ENCODE assay signal across 8 cellular contexts in genomic region chr16:67150833-67151396, GRCh38. TPM values are rescaled to one million over a fixed set of nuclear protein-coding genes. Genes with fewer than 3 reads are reported as not detected.
A peak's percentile ranks its signal among the peaks of the same experiment; 100 is the strongest.
DNase-seq lines count a peak whose midpoint lies in the region; ATAC-seq and TF ChIP-seq lines count a peak whose summit lies in the region.

A gene with protein sequence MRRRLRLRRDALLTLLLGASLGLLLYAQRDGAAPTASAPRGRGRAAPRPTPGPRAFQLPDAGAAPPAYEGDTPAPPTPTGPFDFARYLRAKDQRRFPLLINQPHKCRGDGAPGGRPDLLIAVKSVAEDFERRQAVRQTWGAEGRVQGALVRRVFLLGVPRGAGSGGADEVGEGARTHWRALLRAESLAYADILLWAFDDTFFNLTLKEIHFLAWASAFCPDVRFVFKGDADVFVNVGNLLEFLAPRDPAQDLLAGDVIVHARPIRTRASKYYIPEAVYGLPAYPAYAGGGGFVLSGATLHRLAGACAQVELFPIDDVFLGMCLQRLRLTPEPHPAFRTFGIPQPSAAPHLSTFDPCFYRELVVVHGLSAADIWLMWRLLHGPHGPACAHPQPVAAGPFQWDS (minus strand): TSS chr16:67150998. CDS start chr16:67150485, 513 bp downstream.

- H3K9me3 Mint-ChIP-seq in activated T-cell treated with anti-CD3 and anti-CD28 coated beads, Interleukin-2, amount 50 U/mL, for 24 hours, result no peaks in the 10 kb centered on the region
- no peaks in the 10 kb centered on the region for H3K9me3 Mint-ChIP-seq in natural killer cell

- H3K4me1 Mint-ChIP-seq in activated T-cell treated with anti-CD3 and anti-CD28 coated beads, Interleukin-2, amount 50 U/mL, for 24 hours (ENCODE audit: low read depth), result peaks cover 19% of the 10 kb centered on the region
- H3K4me1 Mint-ChIP-seq in natural killer cell, result peaks cover 0 to 21% of the 10 kb centered on the region in 2 donors

- peaks cover 37% of the 10 kb centered on the region for H3K36me3 Mint-ChIP-seq in activated T-cell treated with anti-CD3 and anti-CD28 coated beads, Interleukin-2, amount 50 U/mL, for 24 hours (ENCODE audit: low read depth)
- no peaks in the 10 kb centered on the region for H3K36me3 Mint-ChIP-seq in natural killer cell

- ATAC-seq in GM19397 (IDR thresholded peaks at IDR 0.05; ENCODE audit: unreplicated experiment) (peak; percentile 40), natural killer cell (no peak)

- peak; percentile 67 for DNase-seq in DMS114 treated with DMSO at 0.1 percent for 48 hours (lab: John Stamatoyannopoulos, UW; ENCODE audit: unreplicated experiment)
- DNase-seq in M059J (ENCODE audit: low read depth), result peak; percentile 81
- DNase-seq in activated T-cell treated with anti-CD3 and anti-CD28 coated beads, Interleukin-2, amount 50 U/mL, for 24 hours, result peak; percentile 69
- DNase-seq in fibroblast of villous mesenchyme (ENCODE audit: low read depth), result peak; percentile 82
- no peak for DNase-seq in natural killer cell
- no peak for DNase-seq in activated CD4-positive, CD25-positive, alpha-beta regulatory T cell (lab: John Stamatoyannopoulos, UW)
- no peak for DNase-seq in LoVo (ENCODE audit: low spot score)

- H3K4me3 ChIP-seq in fibroblast of villous mesenchyme (ENCODE audit: low read depth, low read length), result peak within 1 kb of the TSS; percentile 79

- peaks cover 20% of the 10 kb centered on the region for H3K27me3 Mint-ChIP-seq in activated T-cell treated with anti-CD3 and anti-CD28 coated beads, Interleukin-2, amount 50 U/mL, for 24 hours
- peaks cover 7 to 21% of the 10 kb centered on the region in 2 donors for H3K27me3 Mint-ChIP-seq in natural killer cell (ENCODE audit: low read depth in 2 of 2)

- TF ChIP-seq CTCF in fibroblast of villous mesenchyme (IDR thresholded peaks at IDR 0.05; ENCODE audit: insufficient read depth, low read depth, low read length), result no peak
- no peak for TF ChIP-seq CTCF in natural killer cell (IDR thresholded peaks at IDR 0.05)

- intact Hi-C loops in natural killer cell (cut with micrococcal nuclease), result no loop called here

- peak within 1 kb of the TSS; percentile 67 for H3K4me3 Mint-ChIP-seq in activated T-cell treated with anti-CD3 and anti-CD28 coated beads, Interleukin-2, amount 50 U/mL, for 24 hours
- peak within 1 kb of the TSS; percentile 74 for H3K4me3 Mint-ChIP-seq in natural killer cell

- peak within 1 kb of the TSS; percentile 33 for H3K27ac Mint-ChIP-seq in activated T-cell treated with anti-CD3 and anti-CD28 coated beads, Interleukin-2, amount 50 U/mL, for 24 hours
- H3K27ac Mint-ChIP-seq in natural killer cell, result no peak within 1 kb of the TSS

RNA-seq across cellular contexts. Expression of the gene that starts here (rescaled TPM):
- 43.9 and 82.1 TPM in 2 replicates for total RNA-seq in M059J (2014; rRNA removed; shearing (Covaris generic))
- 41.9 and 46.4 TPM in 2 replicates for total RNA-seq in fibroblast of villous mesenchyme
- 1 to 10 TPM in 2 of 3 donors, under 1 TPM in 1; 0.80 to 1.3 (median 1.0) TPM for total RNA-seq in natural killer cell

Comparison
In these comparisons a context has a peak if more than half of its experiments do, and no peak if none do; other contexts are left out.
1. RNA of the gene that starts here (total RNA-seq): 43.9 to 82.1 TPM in M059J and 41.9 to 46.4 TPM in fibroblast of villous mesenchyme; 0.80 to 1.3 TPM in natural killer cell; every median in the first group is over 10 times any median in the second.
2. DNase-seq: peak in DMS114 treated with DMSO at 0.1 percent for 48 hours (single experiment), M059J (single experiment), activated T-cell treated with anti-CD3 and anti-CD28 coated beads, Interleukin-2, amount 50 U/mL, for 24 hours (single experiment) and fibroblast of villous mesenchyme (single experiment); none in natural killer cell (single experiment), activated CD4-positive, CD25-positive, alpha-beta regulatory T cell (0 of 4) and LoVo (single experiment).